Comparison of ENCODE assay signal across 28 cellular contexts in genomic region chr12:132386926-132387497, GRCh38. TPM values are rescaled to one million over a fixed set of nuclear protein-coding genes. Genes with fewer than 3 reads are reported as not detected.
DNase-seq lines count a peak whose midpoint lies in the region; ATAC-seq and TF ChIP-seq lines count a peak whose summit lies in the region.
"Had no signal": no experiment of that assay in that cellular context is flagged by ENCODE, and none has a peak within 500 bp of the region (broad histone marks: within the 10 kb centered on the region; RNA-seq: fewer than 3 reads in every experiment).

No MANE protein-coding gene starts in this region.

- peaks cover 37% of the 10 kb centered on the region for H3K27me3 Mint-ChIP-seq in H9 (ENCODE audit: low read depth)
- H3K27me3 Mint-ChIP-seq in WTC11 (ENCODE audit: low read depth) = peaks cover 33% of the 10 kb centered on the region

- no peak overlapping the region for H2BK20ac ChIP-seq in H9 (ENCODE audit: low read depth, low read length, poor library complexity, severe bottlenecking)

- H3K9ac ChIP-seq in H9 (ENCODE audit: extremely low read depth, insufficient read length, low read length) = no peak overlapping the region

- H3K9me3 ChIP-seq in H9 (ENCODE audit: control insufficient read depth, low read depth, low read length) = no peaks in the 10 kb centered on the region
- H3K9me3 ChIP-seq in left lung = no peaks in the 10 kb centered on the region
- H3K9me3 ChIP-seq in upper lobe of right lung = no peaks in the 10 kb centered on the region
- H3K9me3 ChIP-seq: A549 had no signal

- WGBS in H9 (ENCODE audit: extremely low coverage, insufficient read length, low lambda C conversion rate) = no CpG with 5 or more reads among the region's 30 CpGs

- no peak overlapping the region for H2BK120ac ChIP-seq in H9 (ENCODE audit: low read depth, low read length, poor library complexity, severe bottlenecking)

- H3K4me3 Mint-ChIP-seq in H9 (peak overlapping the region in 1 of 2 experiments; percentile 23; a peak in 1 of 5 replicates), WTC11 (peak overlapping the region; percentile 52)
- H3K4me3 Mint-ChIP-seq: CD8-positive, alpha-beta memory T cell had no signal

- TF ChIP-seq CTCF in H9 (conservative IDR thresholded peaks at IDR 0.05) (no peak), WTC11 (IDR thresholded peaks at IDR 0.05) (no peak), left lung (IDR thresholded peaks at IDR 0.05) (no peak), upper lobe of right lung (IDR thresholded peaks at IDR 0.05) (no peak)

- peak overlapping the region; percentile 14 for H3K4me2 ChIP-seq in H9 (ENCODE audit: insufficient read depth, insufficient read length, low read length)
- H3K4me2 ChIP-seq: A549 had no signal

- H3K79me2 ChIP-seq in H9 (ENCODE audit: insufficient read depth, low read length) = no peaks in the 10 kb centered on the region

- no peak overlapping the region for H2BK5ac ChIP-seq in H9 (ENCODE audit: insufficient read length, low read length)

- no peak overlapping the region for H3K23ac ChIP-seq in H9 (ENCODE audit: insufficient read length, low read depth, low read length)

- no peak overlapping the region; the same call in 1 of the 2 replicates for H3K14ac ChIP-seq in H9 (ENCODE audit: insufficient read depth, low read length)

- CTCF ChIA-PET in WTC11 (lab: Charles Lee) = interaction anchor here (0.9 to 4.4 kb wide), 5 partner anchors 11 to 198 kb away, joined by 3 to 22 read pairs (median 3); no protein-coding TSS in a partner anchor

- H3K36me3 Mint-ChIP-seq in H9 (ENCODE audit: insufficient read depth in 1 of 3, low read depth in 3 of 3) = peaks cover 0 to 4% (median 0%) of the 10 kb centered on the region in 3 experiments; a peak in 1 of 7 replicates
- H3K36me3 Mint-ChIP-seq in WTC11 = no peaks in the 10 kb centered on the region
- H3K36me3 Mint-ChIP-seq: CD8-positive, alpha-beta memory T cell had no signal

- H3K27me3 ChIP-seq in H9 (ENCODE audit: insufficient read depth, low read length) = peaks cover 67% of the 10 kb centered on the region
- peaks cover 19 to 66% of the 10 kb centered on the region in 2 donors for H3K27me3 ChIP-seq in left lung
- H3K27me3 ChIP-seq in upper lobe of right lung = peaks cover 31% of the 10 kb centered on the region

- H3K4me3 ChIP-seq in left lung = no peak overlapping the region
- H3K4me3 ChIP-seq in upper lobe of right lung = no peak overlapping the region
- H3K4me3 ChIP-seq: A549, GM12878 had no signal

- peaks cover 13 to 28% of the 10 kb centered on the region in 2 experiments for H3K4me1 Mint-ChIP-seq in H9
- H3K4me1 Mint-ChIP-seq in WTC11 = peaks cover 15% of the 10 kb centered on the region
- H3K4me1 Mint-ChIP-seq: CD8-positive, alpha-beta memory T cell had no signal

- H2BK15ac ChIP-seq in H9 (ENCODE audit: low read depth, low read length) = no peak overlapping the region

- H4K8ac ChIP-seq in H9 (replicated peaks; ENCODE audit: insufficient read length, low read depth, low read length) = no peak overlapping the region

- H4K5ac ChIP-seq in H9 (ENCODE audit: insufficient read length, low read depth, low read length) = no peak overlapping the region

- no peaks in the 10 kb centered on the region; a peak in 1 of 5 replicates for H3K9me3 Mint-ChIP-seq in H9
- no peaks in the 10 kb centered on the region for H3K9me3 Mint-ChIP-seq in WTC11
- H3K9me3 Mint-ChIP-seq: CD8-positive, alpha-beta memory T cell had no signal

- H2AFZ ChIP-seq in H9 (ENCODE audit: low read length) = no peak overlapping the region

- POLR2A ChIA-PET in WTC11 (lab: Charles Lee) = interaction anchor here (0.8 kb wide), 1 partner anchor 11 kb away, joined by 4 read pairs; no protein-coding TSS in a partner anchor

- no peak overlapping the region for H2BK12ac ChIP-seq in H9 (ENCODE audit: insufficient read length, low read depth, low read length)

- no peak overlapping the region for H3T11ph ChIP-seq in H9 (ENCODE audit: low read length)

- H3K79me1 ChIP-seq in H9 (ENCODE audit: insufficient read depth, low read depth, low read length, poor library complexity, severe bottlenecking) = no peaks in the 10 kb centered on the region

- H4K91ac ChIP-seq in H9 (ENCODE audit: insufficient read length, low read depth, low read length) = no peak overlapping the region

- ATAC-seq in WTC11 (no peak; the same call in 1 of the 2 replicates), left lung (no peak), upper lobe of right lung (no peak), HG03378 (IDR thresholded peaks at IDR 0.05; ENCODE audit: unreplicated experiment) (no peak)
- ATAC-seq: A549, GM12878, HCT116, PC-3 had no signal

- H3K27ac ChIP-seq in H9 (ENCODE audit: insufficient read length, low read depth, low read length) (no peak overlapping the region), left lung (no peak overlapping the region), upper lobe of right lung (no peak overlapping the region)
- H3K27ac ChIP-seq: A549, C4-2B had no signal

- no peaks in the 10 kb centered on the region for H3K23me2 ChIP-seq in H9 (ENCODE audit: insufficient read length, low read depth, low read length, poor library complexity, severe bottlenecking)

- H3K36me3 ChIP-seq in left lung (no peaks in the 10 kb centered on the region), upper lobe of right lung (no peaks in the 10 kb centered on the region)

- DNase-seq in H9 = no peak
- DNase-seq in WTC11 (ENCODE audit: low spot score) = peak; percentile 11
- DNase-seq in left lung = peak; percentile 19 to 53
- DNase-seq in upper lobe of right lung = peak; percentile 61
- no peak for DNase-seq in AG08395 (ENCODE audit: low spot score)
- DNase-seq in NCI-H146 (lab: John Stamatoyannopoulos, UW) = no peak
- DNase-seq: CD8-positive, alpha-beta memory T cell; DMS 273 treated with DMSO at 0.1 percent for 48 hours; DMS79; EL; GDM1; GOT3; KG1; MM.1S; NCI-H1694; NCI-H2029 treated with DMSO at 0.1 percent for 48 hours; NCI-H446 treated with DMSO at 0.1 percent for 48 hours; NCI-H526; NCI-H82; NK-92 treated with Interleukin-12 subunit alpha and Interleukin-12 subunit beta, amount 100 ng/mL, for 24 hours; PC-3; SHP77 treated with DMSO at 0.1 percent for 48 hours had no signal

- H4K20me1 ChIP-seq in H9 (ENCODE audit: control insufficient read depth, insufficient read depth, insufficient read length) = no peaks in the 10 kb centered on the region

- H3K4ac ChIP-seq in H9 (ENCODE audit: low read depth, low read length) = no peak overlapping the region

- intact Hi-C loops in left lung (cut with DNase I) = no loop called here
- intact Hi-C loops in upper lobe of right lung (cut with DNase I) = no loop called here

- no peak overlapping the region for H2AK5ac ChIP-seq in H9 (ENCODE audit: insufficient read length, low read length)

- H3K4me1 ChIP-seq in H9 (ENCODE audit: insufficient read depth, low read length) (no peaks in the 10 kb centered on the region), left lung (no peaks in the 10 kb centered on the region), upper lobe of right lung (no peaks in the 10 kb centered on the region)
- H3K4me1 ChIP-seq: A549 had no signal

- no peak overlapping the region for H3K18ac ChIP-seq in H9 (ENCODE audit: insufficient read length, low read depth, low read length)

- H3K27ac Mint-ChIP-seq in H9 = no peak overlapping the region
- no peak overlapping the region for H3K27ac Mint-ChIP-seq in WTC11
- H3K27ac Mint-ChIP-seq: CD8-positive, alpha-beta memory T cell had no signal

- H3K56ac ChIP-seq in H9 (ENCODE audit: insufficient read length, low read depth, low read length) = no peak overlapping the region

TF ChIP-seq in WTC11, 78 proteins besides CTCF, POLR2A, EP300 and RAD21:
- TF ChIP-seq HMGA2 (CRISPR knock-in tag; IDR thresholded peaks at IDR 0.05) (no peak), ATF1 (CRISPR knock-in tag; IDR thresholded peaks at IDR 0.05) (no peak), USF1 (CRISPR knock-in tag; IDR thresholded peaks at IDR 0.05) (no peak), RELA (CRISPR knock-in tag; IDR thresholded peaks at IDR 0.05; ENCODE audit: borderline replicate concordance) (no peak), ZNF671 (CRISPR knock-in tag; IDR thresholded peaks at IDR 0.05) (no peak), USF2 (CRISPR knock-in tag; IDR thresholded peaks at IDR 0.05) (no peak), FOXK1 (CRISPR knock-in tag; IDR thresholded peaks at IDR 0.05) (no peak), ATF3 (CRISPR knock-in tag; conservative IDR thresholded peaks at IDR 0.05) (no peak)

RNA-seq across cellular contexts. Expression of gene GALNT9, which starts 57.6 kb away (rescaled TPM):
- total RNA-seq in H9 (2021) = 0.35 and 0.88 TPM in 2 replicates
- 0.66 to 1.1 TPM (median 0.90 TPM) in 3 replicates for total RNA-seq in WTC11 (2021)
- total RNA-seq in left lung = under 1 TPM in 1 of 2 donors, not detected in 1; 0.17 TPM
- 1.6 TPM for total RNA-seq in upper lobe of right lung
- total RNA-seq: GM12878, RPMI7951 had no signal

Comparison
In these comparisons a context has a peak if more than half of its experiments do, and no peak if none do; other contexts are left out.
1. DNase-seq: peak in WTC11 (single experiment), left lung (2 of 2) and upper lobe of right lung (single experiment); none in H9 (single experiment), AG08395 (single experiment) and NCI-H146 (single experiment).